11 cellular contexts compared by ENCODE assay signal in the genomic region with DNA sequence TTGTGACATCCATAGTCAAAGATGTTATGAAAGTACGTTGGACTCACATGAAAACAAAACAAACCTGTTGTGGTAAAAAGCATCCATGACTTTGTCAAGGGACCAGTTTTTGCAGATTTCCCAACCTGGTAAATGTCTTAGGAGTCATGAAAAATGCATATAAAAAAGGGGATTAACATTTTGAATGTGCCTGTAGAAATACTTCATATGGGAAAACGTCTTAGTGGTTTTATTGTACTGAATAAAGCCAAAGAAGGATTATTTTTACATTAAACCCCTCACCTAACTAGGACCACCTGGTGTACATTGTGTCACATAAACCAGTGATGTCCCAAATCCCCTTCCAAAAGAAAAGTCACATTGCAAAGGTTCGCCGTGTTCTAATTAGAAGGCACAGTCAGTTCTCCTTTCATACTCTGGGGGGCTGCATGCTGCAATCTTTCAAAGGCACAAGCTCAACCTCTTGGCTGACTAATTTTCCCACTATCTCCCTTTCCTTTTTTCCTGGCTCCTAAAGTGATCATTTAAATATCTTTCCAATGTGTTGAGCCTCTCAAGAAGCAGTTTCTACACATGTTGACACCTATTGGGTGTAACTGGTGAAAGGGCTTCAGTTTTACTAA.
DNase-seq lines count a peak whose midpoint lies in the region; ATAC-seq, FAIRE-seq and TF ChIP-seq lines count a peak whose summit lies in the region.
"Had no signal": no experiment of that assay in that cellular context is flagged by ENCODE, and none has a peak within 500 bp of the region (broad histone marks: within the 10 kb centered on the region; RNA-seq: fewer than 3 reads in every experiment).

No MANE protein-coding gene starts in this region.

- in situ Hi-C loops in transverse colon (cut with MboI; ENCODE audit: low pct_ligation_motif_present in 1 of 4, low pct_unique_long_range_greater_than_20kb in 1 of 4, low sequenced_read_pairs in 3 of 4) = no loop called here

- no peak overlapping the region for H3K4me3 ChIP-seq in transverse colon
- H3K4me3 ChIP-seq: BLaER1 treated with 17β-estradiol and CSF1 and Interleukin-3, amounts not matched to agents 10 nM and 100 nM; tibial artery had no signal

- no peak for TF ChIP-seq POLR2A in transverse colon (IDR thresholded peaks at IDR 0.05)

- no peak for FAIRE-seq in D721Med (lab: Jason Lieb, UNC)

- intact Hi-C loops in Right ventricle myocardium superior (cut with DNase I) (no loop called here), transverse colon (cut with DNase I; ENCODE audit: low total_unique reads) (no loop called here)

- TF ChIP-seq CTCF in transverse colon (IDR thresholded peaks at IDR 0.05) (peak in 4 of 5 experiments; percentile 4 to 25 (median 14)), D721Med (IDR thresholded peaks at IDR 0.05; ENCODE audit: insufficient read depth, missing control alignments) (no peak)

- no peak for TF ChIP-seq EP300 in transverse colon (IDR thresholded peaks at IDR 0.05; ENCODE audit: low read depth)

- DNase-seq in NCI-H446 (lab: John Stamatoyannopoulos, UW) = peak; percentile 29 to 49
- DNase-seq in NCI-H446 treated with DMSO at 0.1 percent for 48 hours (lab: John Stamatoyannopoulos, UW) = no peak
- DNase-seq in OCI-M1 (lab: John Stamatoyannopoulos, UW) = peak; percentile 53
- no peak for DNase-seq in Right ventricle myocardium superior
- no peak for DNase-seq in transverse colon
- DNase-seq in C1 segment of cervical spinal cord (lab: John Stamatoyannopoulos, UW) = no peak
- no peak for DNase-seq in AML-193 (lab: John Stamatoyannopoulos, UW)
- DNase-seq in D721Med (ENCODE audit: insufficient read length, low spot score) = no peak
- DNase-seq: NCI-H774, tibial artery had no signal

- H3K36me3 ChIP-seq in transverse colon = no peaks in the 10 kb centered on the region
- H3K36me3 ChIP-seq: BLaER1 treated with 17β-estradiol and CSF1 and Interleukin-3, amounts not matched to agents 10 nM and 100 nM; tibial artery had no signal

- no peak overlapping the region for H3K27ac ChIP-seq in transverse colon
- H3K27ac ChIP-seq: BLaER1 treated with 17β-estradiol and CSF1 and Interleukin-3, amounts not matched to agents 10 nM and 100 nM; tibial artery had no signal

- H3K9me3 ChIP-seq in transverse colon = no peaks in the 10 kb centered on the region
- H3K9me3 ChIP-seq: BLaER1 treated with 17β-estradiol and CSF1 and Interleukin-3, amounts not matched to agents 10 nM and 100 nM; tibial artery had no signal

- H3K27me3 ChIP-seq in transverse colon = no peaks in the 10 kb centered on the region
- H3K27me3 ChIP-seq: BLaER1 treated with 17β-estradiol and CSF1 and Interleukin-3, amounts not matched to agents 10 nM and 100 nM; tibial artery had no signal

- peak; percentile 82 for ATAC-seq in Right ventricle myocardium superior (ENCODE audit: poor library complexity)

- 29 to 43% methylated on average over 4 of the region's 4 CpGs for WGBS in transverse colon (ENCODE audit: low coverage in 1 of 2), 2 donors

- H3K4me1 ChIP-seq in transverse colon = no peaks in the 10 kb centered on the region
- H3K4me1 ChIP-seq: BLaER1 treated with 17β-estradiol and CSF1 and Interleukin-3, amounts not matched to agents 10 nM and 100 nM; tibial artery had no signal

Comparison
In these comparisons a context has a peak if more than half of its experiments do, and no peak if none do; other contexts are left out.
1. DNase-seq: peak in NCI-H446 (2 of 2) and OCI-M1 (single experiment); none in NCI-H446 treated with DMSO at 0.1 percent for 48 hours (single experiment), Right ventricle myocardium superior (single experiment), transverse colon (single experiment), C1 segment of cervical spinal cord (0 of 14), AML-193 (0 of 2) and D721Med (single experiment).